Comparison of ENCODE assay signal across 8 cellular contexts in genomic region chr14:44963775-44964380, GRCh38. TPM values are rescaled to one million over a fixed set of nuclear protein-coding genes. Genes with fewer than 3 reads are reported as not detected.
DNase-seq lines count a peak whose midpoint lies in the region; ATAC-seq, FAIRE-seq and TF ChIP-seq lines count a peak whose summit lies in the region.

No MANE protein-coding gene starts in this region.

- 8% methylated on average over 7 of the region's 7 CpGs for WGBS in A549 (ENCODE audit: missing lambda C conversion rate)
- WGBS in thyroid gland, 2 donors, result 8 to 15% methylated on average over 7 of the region's 7 CpGs

- H3K4me1 ChIP-seq in A549, result peaks cover 30% of the 10 kb centered on the region
- peaks cover 7% of the 10 kb centered on the region for H3K4me1 ChIP-seq in iPS-20b (ENCODE audit: insufficient read depth, low read length)
- peaks cover 34 to 51% of the 10 kb centered on the region in 2 donors for H3K4me1 ChIP-seq in thyroid gland

- H3K36me3 ChIP-seq in SU-DHL-6 (ENCODE audit: low read length), result no peaks in the 10 kb centered on the region
- no peaks in the 10 kb centered on the region for H3K36me3 ChIP-seq in iPS-20b (ENCODE audit: insufficient read depth, low read depth, low read length)
- no peaks in the 10 kb centered on the region for H3K36me3 ChIP-seq in thyroid gland

- CTCF ChIA-PET in A549 (lab: Yijun Ruan, JAX), result interaction anchor here (1.2 to 2.1 kb wide), 2 partner anchors 49 to 50 kb away, joined by 3 to 6 read pairs; no protein-coding TSS in a partner anchor

- POLR2A ChIA-PET in A549 (lab: Yijun Ruan, JAX), result interaction anchor here (0.5 kb wide), 1 partner anchor 270 kb away, joined by 4 read pairs; no protein-coding TSS in a partner anchor

- no peak for ATAC-seq in A549
- ATAC-seq in HG03457 (IDR thresholded peaks at IDR 0.05; ENCODE audit: unreplicated experiment), result no peak

- no peak for TF ChIP-seq POLR2A in A549 (IDR thresholded peaks at IDR 0.05; ENCODE audit: low read length)
- TF ChIP-seq POLR2A in thyroid gland (IDR thresholded peaks at IDR 0.05), result no peak

- no peak for FAIRE-seq in A549 (lab: Jason Lieb, UNC)

- TF ChIP-seq EP300 in A549 (IDR thresholded peaks at IDR 0.05), result no peak

- H3F3A ChIP-seq in SU-DHL-6 (ENCODE audit: insufficient read depth), result peaks cover 6% of the 10 kb centered on the region; the same call in 1 of the 2 replicates

- peak in 1 of 2 experiments; percentile 33 for DNase-seq in A549 (ENCODE audit: low read depth in 1 of 2, low spot score in 1 of 2)
- no peak for DNase-seq in GM12864 (ENCODE audit: low read depth)
- no peak for DNase-seq in thyroid gland
- no peak for DNase-seq in activated naive CD4-positive, alpha-beta T cell treated with Interleukin-2 at 50 U/mL for 16 hours
- DNase-seq in NCI-H510A (lab: John Stamatoyannopoulos, UW), result no peak

- peaks cover 88% of the 10 kb centered on the region for H3K79me2 ChIP-seq in SU-DHL-6 (ENCODE audit: insufficient read depth, low read length)

- H2AFZ ChIP-seq in SU-DHL-6 (ENCODE audit: low read depth, low read length, severe bottlenecking), result no peak overlapping the region

- no peaks in the 10 kb centered on the region for H3K9me2 ChIP-seq in SU-DHL-6 (replicated peaks; ENCODE audit: insufficient read depth, low read length)

- no peak for TF ChIP-seq RAD21 in A549 (conservative IDR thresholded peaks at IDR 0.05 in 1 of 2, IDR thresholded peaks at IDR 0.05 in 1 of 2)

- intact Hi-C loops in thyroid gland (cut with DNase I), result loop anchor here (5.0 kb wide), 1 partner anchor 168 kb away; the partner anchor contains the start of gene FKBP3

- H3K9me3 ChIP-seq in A549 (no peaks in the 10 kb centered on the region), SU-DHL-6 (ENCODE audit: insufficient read depth, low read length) (no peaks in the 10 kb centered on the region), iPS-20b (ENCODE audit: insufficient read depth, low read depth, low read length) (no peaks in the 10 kb centered on the region), thyroid gland (no peaks in the 10 kb centered on the region)

- TF ChIP-seq CTCF in A549 (IDR thresholded peaks at IDR 0.05) (no peak), GM12864 (IDR thresholded peaks at IDR 0.05; ENCODE audit: low read depth, low read length, missing control alignments) (no peak), SU-DHL-6 (IDR thresholded peaks at IDR 0.05; ENCODE audit: insufficient read depth, low read length, poor library complexity, severe bottlenecking) (no peak), thyroid gland (IDR thresholded peaks at IDR 0.05) (no peak)

- H3K4me2 ChIP-seq in A549, result peak overlapping the region; percentile 92
- H3K4me2 ChIP-seq in SU-DHL-6 (ENCODE audit: low read depth, low read length, poor library complexity, severe bottlenecking), result peak overlapping the region; percentile 85

- H4K20me1 ChIP-seq in SU-DHL-6 (ENCODE audit: low read depth, low read length), result peaks cover 5% of the 10 kb centered on the region; the same call in 1 of the 2 replicates

- no peaks in the 10 kb centered on the region for H3K27me3 ChIP-seq in SU-DHL-6 (ENCODE audit: low read length)
- H3K27me3 ChIP-seq in iPS-20b (ENCODE audit: insufficient read depth, low read length), result no peaks in the 10 kb centered on the region
- no peaks in the 10 kb centered on the region for H3K27me3 ChIP-seq in thyroid gland

- H3K27ac ChIP-seq in A549, result peak overlapping the region in 1 of 2 experiments; percentile 44; a peak in 2 of 6 replicates
- H3K27ac ChIP-seq in SU-DHL-6 (ENCODE audit: low read depth, low read length), result peak overlapping the region; percentile 74; the same call in 1 of the 2 replicates
- no peak overlapping the region for H3K27ac ChIP-seq in iPS-20b (ENCODE audit: low read length)
- no peak overlapping the region for H3K27ac ChIP-seq in thyroid gland

- peak overlapping the region; percentile 76 for H3K4me3 ChIP-seq in A549
- H3K4me3 ChIP-seq in GM12864 (ENCODE audit: low read depth, low read length), result peak overlapping the region; percentile 96
- H3K4me3 ChIP-seq in SU-DHL-6 (ENCODE audit: insufficient read depth, low read length, poor library complexity, severe bottlenecking), result peak overlapping the region; percentile 74
- peak overlapping the region; percentile 90 for H3K4me3 ChIP-seq in iPS-20b (ENCODE audit: low read length)
- peak overlapping the region in 2 of 3 donors; percentile 83 to 86 for H3K4me3 ChIP-seq in thyroid gland (replicated peaks in 1 of 3)

- H3K9ac ChIP-seq in SU-DHL-6 (ENCODE audit: low read length), result peak overlapping the region; percentile 70
- H3K9ac ChIP-seq in iPS-20b (ENCODE audit: low read depth, low read length), result 0 out of 2 replicates have a peak overlapping the region, but pooled peaks have one; percentile 29

TF ChIP-seq in A549, 52 proteins besides CTCF, POLR2A, EP300 and RAD21:
- TF ChIP-seq USF2 (IDR thresholded peaks at IDR 0.05), result peak; percentile 55; the same call in 1 of the 2 replicates
- peak; percentile 46; the same call in 1 of the 2 replicates for TF ChIP-seq MAX (IDR thresholded peaks at IDR 0.05)
- no peak for TF ChIP-seq MAZ (IDR thresholded peaks at IDR 0.05; ENCODE audit: borderline replicate concordance, low read depth, low read length)
- TF ChIP-seq CHD2 (IDR thresholded peaks at IDR 0.05; ENCODE audit: low read length, partially characterized antibody), result no peak
- no peak for TF ChIP-seq TFCP2L1 (CRISPR knock-in tag; IDR thresholded peaks at IDR 0.05)
- no peak for TF ChIP-seq KDM1A (IDR thresholded peaks at IDR 0.05; ENCODE audit: low read depth)

RNA-seq across cellular contexts. Expression of gene TOGARAM1, which starts 1.9 kb away (rescaled TPM):
- polyA plus RNA-seq in A549 (2011; rRNA removed) (17.6 and 18.9 TPM in 2 replicates), A549 (2017; fragmentation: RNase III; extraction: RNeasy Plus Mini Kit Qiagen cat#74134 plus additional on column Dnase treatment) (6.7 to 8.4 TPM (median 7.6 TPM) in 3 replicates)
- polyA plus RNA-seq in A549 (2012; cell fraction: cytosol; rRNA removed), result 2.6 and 2.7 TPM in 2 replicates
- polyA plus RNA-seq in A549 (2012; cell fraction: nucleus; rRNA removed), result 2.4 TPM in 2 replicates
- polyA minus RNA-seq in A549 (2011; rRNA and poly(A)+ RNA removed), result 23.1 and 25.1 TPM in 2 replicates
- 10 to 100 TPM; 30.3 to 54.8 (median 36.2) TPM for total RNA-seq in thyroid gland

RNA-seq across cellular contexts. Expression of gene KLHL28, which starts 2.1 kb away (rescaled TPM):
- polyA plus RNA-seq in A549 (2011; rRNA removed), result 8.3 and 10.0 TPM in 2 replicates
- polyA plus RNA-seq in A549 (2012; cell fraction: cytosol; rRNA removed), result 1.7 and 1.8 TPM in 2 replicates
- 1.5 and 3.2 TPM in 2 replicates for polyA plus RNA-seq in A549 (2012; cell fraction: nucleus; rRNA removed)
- 3.1 to 3.4 TPM (median 3.4 TPM) in 3 replicates for polyA plus RNA-seq in A549 (2017; fragmentation: RNase III; extraction: RNeasy Plus Mini Kit Qiagen cat#74134 plus additional on column Dnase treatment)
- 18.7 and 19.9 TPM in 2 replicates for polyA minus RNA-seq in A549 (2011; rRNA and poly(A)+ RNA removed)
- total RNA-seq in thyroid gland, result 10 to 100 TPM; 12.0 to 21.0 (median 13.3) TPM
